1 cellular context compared by ENCODE assay signal in the genomic region with DNA sequence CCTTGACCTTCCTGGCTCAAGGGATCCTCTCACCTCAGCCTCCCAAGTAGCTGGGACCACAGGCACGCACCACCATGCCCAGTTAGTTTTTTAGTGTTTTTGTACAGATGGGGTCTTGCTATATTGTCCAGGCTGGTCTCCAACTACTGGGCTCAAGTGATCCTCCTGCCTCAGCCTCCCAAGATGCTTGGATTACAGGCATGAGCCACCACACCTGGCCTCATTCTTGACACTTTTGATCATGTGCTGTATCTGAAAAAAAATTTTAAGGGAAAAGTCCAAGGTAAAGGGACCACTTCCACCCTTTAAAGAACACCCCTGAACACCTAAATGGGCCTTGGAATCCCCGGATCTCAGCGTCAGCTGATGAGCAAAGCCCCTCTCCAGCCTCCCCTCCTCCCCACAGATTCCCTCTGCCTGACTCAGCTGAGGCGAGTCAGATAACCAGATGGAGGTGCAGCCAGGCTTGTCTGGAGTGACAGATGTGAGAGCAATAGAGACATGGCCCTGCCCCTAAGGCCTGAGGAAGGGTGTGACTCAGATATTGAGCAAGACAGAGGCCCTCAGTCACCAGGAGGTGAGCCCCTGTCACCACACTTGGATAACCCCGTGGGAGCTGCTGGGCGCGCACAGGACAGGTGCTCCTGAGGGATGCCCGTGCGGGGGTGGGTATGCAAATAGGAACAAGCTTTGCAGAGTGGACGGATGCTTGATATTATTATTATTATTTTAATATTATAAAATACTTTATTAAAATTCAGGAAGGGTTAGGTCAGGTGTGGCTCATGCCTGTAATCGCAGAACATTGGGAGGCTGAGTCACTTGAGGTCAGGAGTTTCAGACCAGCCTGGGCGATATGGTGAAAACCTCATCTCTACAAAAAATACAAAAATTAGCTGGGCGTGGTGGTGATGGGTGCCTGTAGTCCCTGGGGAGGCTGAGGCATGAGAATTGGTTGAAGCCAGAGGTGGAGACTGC.
TF ChIP-seq lines count a peak whose summit lies in the region.

No MANE protein-coding gene starts in this region.

TF ChIP-seq in HEK293, 187 proteins besides CTCF, POLR2A, EP300 and RAD21 (continued from another document):
- TF ChIP-seq ZNF843 (tag by site-specific recombination; IDR thresholded peaks at IDR 0.05) (no peak), KLF17 (tag by site-specific recombination; IDR thresholded peaks at IDR 0.05) (0 out of 2 replicates have a peak, but pooled peaks have one; percentile 56), ZNF529 (tag by site-specific recombination; IDR thresholded peaks at IDR 0.05; ENCODE audit: insufficient replicate concordance) (no peak), ZNF146 (tag by site-specific recombination; IDR thresholded peaks at IDR 0.05) (no peak), KLF9 (tag by site-specific recombination; IDR thresholded peaks at IDR 0.05; ENCODE audit: low read depth) (no peak), ZNF629 (tag by site-specific recombination; IDR thresholded peaks at IDR 0.05) (peak; percentile 70)
- TF ChIP-seq, protein P1, sequence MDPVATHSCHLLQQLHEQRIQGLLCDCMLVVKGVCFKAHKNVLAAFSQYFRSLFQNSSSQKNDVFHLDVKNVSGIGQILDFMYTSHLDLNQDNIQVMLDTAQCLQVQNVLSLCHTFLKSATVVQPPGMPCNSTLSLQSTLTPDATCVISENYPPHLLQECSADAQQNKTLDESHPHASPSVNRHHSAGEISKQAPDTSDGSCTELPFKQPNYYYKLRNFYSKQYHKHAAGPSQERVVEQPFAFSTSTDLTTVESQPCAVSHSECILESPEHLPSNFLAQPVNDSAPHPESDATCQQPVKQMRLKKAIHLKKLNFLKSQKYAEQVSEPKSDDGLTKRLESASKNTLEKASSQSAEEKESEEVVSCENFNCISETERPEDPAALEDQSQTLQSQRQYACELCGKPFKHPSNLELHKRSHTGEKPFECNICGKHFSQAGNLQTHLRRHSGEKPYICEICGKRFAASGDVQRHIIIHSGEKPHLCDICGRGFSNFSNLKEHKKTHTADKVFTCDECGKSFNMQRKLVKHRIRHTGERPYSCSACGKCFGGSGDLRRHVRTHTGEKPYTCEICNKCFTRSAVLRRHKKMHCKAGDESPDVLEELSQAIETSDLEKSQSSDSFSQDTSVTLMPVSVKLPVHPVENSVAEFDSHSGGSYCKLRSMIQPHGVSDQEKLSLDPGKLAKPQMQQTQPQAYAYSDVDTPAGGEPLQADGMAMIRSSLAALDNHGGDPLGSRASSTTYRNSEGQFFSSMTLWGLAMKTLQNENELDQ (tag by site-specific recombination; IDR thresholded peaks at IDR 0.05; ENCODE audit: low read depth): no peak
